13 cellular contexts compared by ENCODE assay signal in the genomic region with DNA sequence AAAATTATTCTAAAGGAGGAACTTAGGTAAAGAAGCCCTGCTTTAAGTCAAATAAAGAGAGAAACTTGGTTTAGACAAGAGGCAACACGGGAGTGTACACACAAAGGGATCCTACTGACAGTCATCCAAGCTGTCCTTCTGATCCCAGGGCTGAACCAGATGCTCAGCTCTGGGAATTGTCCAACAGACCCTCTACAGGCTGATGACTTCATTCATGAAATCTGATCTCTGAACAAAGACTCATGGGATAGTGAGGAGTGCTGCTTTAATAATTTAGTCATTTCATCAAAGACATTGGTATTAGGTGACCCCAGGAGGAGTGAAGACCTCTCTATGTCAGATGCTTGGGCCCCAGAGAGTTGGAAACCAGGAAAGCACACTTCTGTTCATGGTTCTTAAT.
A peak's percentile ranks its signal among the peaks of the same experiment; 100 is the strongest.
DNase-seq lines count a peak whose midpoint lies in the region; ATAC-seq, FAIRE-seq and TF ChIP-seq lines count a peak whose summit lies in the region.
"Had no signal": no experiment of that assay in that cellular context is flagged by ENCODE, and none has a peak within 500 bp of the region (broad histone marks: within the 10 kb centered on the region; RNA-seq: fewer than 3 reads in every experiment).

No MANE protein-coding gene starts in this region.

- H4K20me1 ChIP-seq in IMR-90 (ENCODE audit: insufficient read depth, low read length): no peaks in the 10 kb centered on the region

- H3K14ac ChIP-seq in IMR-90 (replicated peaks; ENCODE audit: low read depth, low read length): no peak overlapping the region

- dilution Hi-C loops in IMR-90 (cut with HindIII; ENCODE audit: low sequenced_read_pairs, unreplicated experiment): no loop called here

- H3K27ac ChIP-seq in IMR-90 (ENCODE audit: insufficient read depth, low read length): no peak overlapping the region
- no peak overlapping the region for H3K27ac ChIP-seq in small intestine (ENCODE audit: low read depth in 1 of 2, low read length in 1 of 2)

- peaks cover 31 to 70% (median 48%) of the 10 kb centered on the region in 3 donors for H3K36me3 Mint-ChIP-seq in immature natural killer cell

- H2BK20ac ChIP-seq in IMR-90 (ENCODE audit: low read depth, low read length): peak overlapping the region; percentile 18; the same call in 1 of the 2 replicates

- no peak overlapping the region for H3K9ac ChIP-seq in IMR-90 (ENCODE audit: low read depth, low read length)

- no peak overlapping the region for H3K18ac ChIP-seq in IMR-90 (ENCODE audit: low read depth, low read length)

- CTCF ChIA-PET in IMR-90 (lab: Yijun Ruan, JAX): no interaction called here

- POLR2A ChIA-PET in IMR-90 (lab: Charles Lee; ENCODE audit: unreplicated experiment): no interaction called here

- peak; percentile 79 for ATAC-seq in IMR-90 (ENCODE audit: low read depth)

- peaks cover 65 to 88% of the 10 kb centered on the region in 2 donors for H3K4me1 Mint-ChIP-seq in immature natural killer cell

- TF ChIP-seq RAD21 in IMR-90 (IDR thresholded peaks at IDR 0.05; ENCODE audit: low read length): no peak

- no peak overlapping the region for H2AK5ac ChIP-seq in IMR-90 (ENCODE audit: low read depth, low read length)

- no peaks in the 10 kb centered on the region for H3K79me1 ChIP-seq in IMR-90 (ENCODE audit: low read depth in 1 of 2, low read length in 2 of 2)

- H3K4me1 ChIP-seq in IMR-90 (ENCODE audit: control insufficient read depth, insufficient read depth, low read length) (no peaks in the 10 kb centered on the region), small intestine (ENCODE audit: control insufficient read depth in 2 of 2, insufficient read depth in 1 of 2, low read depth in 1 of 2, low read length in 1 of 2) (no peaks in the 10 kb centered on the region)

- DNase-seq in DMS 273 treated with DMSO at 0.1 percent for 48 hours (lab: John Stamatoyannopoulos, UW) (peak; percentile 80), IMR-90 (peak; percentile 85), SHP77 treated with DMSO at 0.1 percent for 48 hours (lab: John Stamatoyannopoulos, UW) (peak; percentile 57), immature natural killer cell (no peak), small intestine (no peak), HUDEP-2 (lab: John Stamatoyannopoulos, UW; ENCODE audit: unreplicated experiment in 76 of 76) (no peak), superior temporal gyrus (ENCODE audit: extremely low spot score) (no peak)
- no peak for DNase-seq in stimulated activated CD4-positive, alpha-beta T cell treated with anti-CD3 and anti-CD28 coated beads, Interleukin-15, amount 100 ng/mL, for 24 hours
- DNase-seq: activated T-cell treated with anti-CD3 and anti-CD28 coated beads, Interleukin-2, amount 50 U/mL, for 1 hour; DND-41; hypothalamus; NCI-H526 treated with DMSO at 0.1 percent for 48 hours; T-helper 9 cell had no signal

- H2BK120ac ChIP-seq in IMR-90 (ENCODE audit: low read depth, low read length): no peak overlapping the region

- H3K27ac Mint-ChIP-seq in immature natural killer cell: peak overlapping the region; percentile 51 to 75 (median 68)

- no peak overlapping the region for H3K4me2 ChIP-seq in IMR-90 (ENCODE audit: low read depth, low read length)

- H4K5ac ChIP-seq in IMR-90 (ENCODE audit: low read depth, low read length): no peak overlapping the region

- H3K56ac ChIP-seq in IMR-90 (ENCODE audit: extremely low read depth, insufficient read depth, low read length): no peak overlapping the region

- H3K23ac ChIP-seq in IMR-90 (ENCODE audit: low read depth, low read length): no peak overlapping the region

- H3K27me3 ChIP-seq in IMR-90 (ENCODE audit: control insufficient read depth, insufficient read depth, low read length): no peaks in the 10 kb centered on the region
- H3K27me3 ChIP-seq in small intestine (ENCODE audit: control insufficient read depth in 2 of 2, insufficient read depth in 2 of 2, low read length in 2 of 2): no peaks in the 10 kb centered on the region

- no peaks in the 10 kb centered on the region for H3K27me3 Mint-ChIP-seq in immature natural killer cell (ENCODE audit: low read depth in 3 of 3)

- H4K8ac ChIP-seq in IMR-90 (ENCODE audit: low read depth in 2 of 2, low read length in 2 of 2): no peak overlapping the region; a peak in 1 of 4 replicates

- no peaks in the 10 kb centered on the region for H3K9me3 Mint-ChIP-seq in immature natural killer cell

- TF ChIP-seq CTCF in IMR-90 (conservative IDR thresholded peaks at IDR 0.05; ENCODE audit: low read depth, low read length): no peak

- no peak overlapping the region for H3K4ac ChIP-seq in IMR-90 (ENCODE audit: low read depth, low read length)

- no peak for FAIRE-seq in small intestine (lab: Jason Lieb, UNC)

- no TSS peak for BruUV-seq in IMR-90 (replicated peaks; lab: Mats Ljungman, UMichigan)

- H3K9me3 ChIP-seq in IMR-90 (ENCODE audit: control insufficient read depth, insufficient read depth, low read length): no peaks in the 10 kb centered on the region
- no peaks in the 10 kb centered on the region for H3K9me3 ChIP-seq in small intestine (ENCODE audit: control insufficient read depth, low read depth)

- intact Hi-C loops in IMR-90 (cut with micrococcal nuclease): no loop called here

- TF ChIP-seq POLR2A in IMR-90 (IDR thresholded peaks at IDR 0.05; ENCODE audit: low read depth, low read length): no peak

- H3K9me1 ChIP-seq in IMR-90 (ENCODE audit: insufficient read depth, low read length): no peaks in the 10 kb centered on the region; the same call in 1 of the 2 replicates

- in situ Hi-C loops in IMR-90 (cut with MboI; ENCODE audit: low sequenced_read_pairs): loop anchor here (5.0 kb wide), 1 partner anchor 143 kb away; no protein-coding TSS in a partner anchor

- H3K4me3 ChIP-seq in IMR-90 (ENCODE audit: insufficient read depth, low read depth, low read length) (no peak overlapping the region), small intestine (ENCODE audit: low read depth in 1 of 2, low read length in 2 of 2) (no peak overlapping the region)

- no peak overlapping the region for H2BK15ac ChIP-seq in IMR-90 (ENCODE audit: low read depth, low read length)

- no peak overlapping the region for H3K4me3 Mint-ChIP-seq in immature natural killer cell

- H4K91ac ChIP-seq in IMR-90 (ENCODE audit: insufficient read depth, low read depth, low read length): no peak overlapping the region; the same call in 1 of the 2 replicates

- no peak overlapping the region for H2BK5ac ChIP-seq in IMR-90 (ENCODE audit: low read depth, low read length, poor library complexity, severe bottlenecking)

- no peak overlapping the region for H2AFZ ChIP-seq in IMR-90 (replicated peaks; ENCODE audit: low read length, poor library complexity)

- H2AK9ac ChIP-seq in IMR-90 (replicated peaks; ENCODE audit: low read depth, low read length, poor library complexity): no peak overlapping the region

- WGBS in IMR-90 (ENCODE audit: extremely low coverage in 2 of 2, insufficient read length in 1 of 2), 2 experiments: no CpG with 5 or more reads among the region's 1 CpG
- 37 to 72% (median 45%) methylated on average over 1 of the region's 1 CpG for WGBS in small intestine, 3 donors

- peaks cover 26% of the 10 kb centered on the region for H3K36me3 ChIP-seq in IMR-90 (ENCODE audit: control insufficient read depth, insufficient read depth, low read length)
- H3K36me3 ChIP-seq in small intestine (ENCODE audit: control insufficient read depth in 2 of 2, insufficient read depth in 2 of 2, low read length in 2 of 2): no peaks in the 10 kb centered on the region

TF ChIP-seq in IMR-90, 13 proteins besides CTCF, POLR2A, EP300 and RAD21:
- TF ChIP-seq NFE2L2 (IDR thresholded peaks at IDR 0.05; ENCODE audit: low read depth, low read length): no peak
- TF ChIP-seq MAZ (IDR thresholded peaks at IDR 0.05; ENCODE audit: borderline replicate concordance, low read depth, low read length): no peak
- no peak for TF ChIP-seq MXI1 (IDR thresholded peaks at IDR 0.05; ENCODE audit: borderline replicate concordance, low read depth, low read length)
- TF ChIP-seq, protein P1, sequence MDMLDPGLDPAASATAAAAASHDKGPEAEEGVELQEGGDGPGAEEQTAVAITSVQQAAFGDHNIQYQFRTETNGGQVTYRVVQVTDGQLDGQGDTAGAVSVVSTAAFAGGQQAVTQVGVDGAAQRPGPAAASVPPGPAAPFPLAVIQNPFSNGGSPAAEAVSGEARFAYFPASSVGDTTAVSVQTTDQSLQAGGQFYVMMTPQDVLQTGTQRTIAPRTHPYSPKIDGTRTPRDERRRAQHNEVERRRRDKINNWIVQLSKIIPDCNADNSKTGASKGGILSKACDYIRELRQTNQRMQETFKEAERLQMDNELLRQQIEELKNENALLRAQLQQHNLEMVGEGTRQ (IDR thresholded peaks at IDR 0.05; ENCODE audit: low read depth, low read length): no peak
TF ChIP-seq in IMR-90: peak in this region for 0.

Comparison
In these comparisons a context has a peak if more than half of its experiments do, and no peak if none do; other contexts are left out.
1. DNase-seq: peak in DMS 273 treated with DMSO at 0.1 percent for 48 hours (single experiment), IMR-90 (single experiment) and SHP77 treated with DMSO at 0.1 percent for 48 hours (single experiment); none in immature natural killer cell (0 of 3), small intestine (single experiment), HUDEP-2 (0 of 76), stimulated activated CD4-positive, alpha-beta T cell treated with anti-CD3 and anti-CD28 coated beads, Interleukin-15, amount 100 ng/mL, for 24 hours (single experiment) and superior temporal gyrus (single experiment).